In genomic region chr1:20123696-20124450, GRCh38 we compare ENCODE assay signal across 27 cellular contexts. TPM values are rescaled to one million over a fixed set of nuclear protein-coding genes. Genes with fewer than 3 reads are reported as not detected.
A peak's percentile ranks its signal among the peaks of the same experiment; 100 is the strongest.
DNase-seq lines count a peak whose midpoint lies in the region; ATAC-seq, FAIRE-seq and TF ChIP-seq lines count a peak whose summit lies in the region.
"Had no signal": no experiment of that assay in that cellular context is flagged by ENCODE, and none has a peak within 500 bp of the region (broad histone marks: within the 10 kb centered on the region; RNA-seq: fewer than 3 reads in every experiment).

No MANE protein-coding gene starts in this region.

- no peaks in the 10 kb centered on the region for H3K36me3 ChIP-seq in mammary epithelial cell (ENCODE audit: insufficient read depth, low read length)
- H3K36me3 ChIP-seq in suprapubic skin: no peaks in the 10 kb centered on the region
- H3K36me3 ChIP-seq: HAP-1, MG63 had no signal

- peaks cover 10% of the 10 kb centered on the region for H3K4me1 Mint-ChIP-seq in MCF 10A (ENCODE audit: insufficient read depth, unreplicated experiment)
- H3K4me1 Mint-ChIP-seq: WTC11 had no signal

- no peak overlapping the region for H3K4me2 ChIP-seq in mammary epithelial cell (ENCODE audit: insufficient read depth, low read depth, low read length)

- peak overlapping the region; percentile 36 for H3K27ac ChIP-seq in mammary epithelial cell (ENCODE audit: insufficient read depth, low read depth, low read length)
- H3K27ac ChIP-seq in suprapubic skin: peak overlapping the region; percentile 92
- H3K27ac ChIP-seq: C4-2B, coronary artery, testis had no signal

- dilution Hi-C loops in mammary epithelial cell (cut with HindIII; ENCODE audit: low sequenced_read_pairs): no loop called here

- peaks cover 2% of the 10 kb centered on the region for H3K27me3 ChIP-seq in mammary epithelial cell (ENCODE audit: insufficient read depth, low read length)
- no peaks in the 10 kb centered on the region for H3K27me3 ChIP-seq in suprapubic skin
- H3K27me3 ChIP-seq: MG63, testis had no signal

- H3K4me3 ChIP-seq in mammary epithelial cell (replicated peaks in 1 of 3; ENCODE audit: insufficient read depth in 1 of 3, low read depth in 2 of 3, low read length in 3 of 3): no peak overlapping the region
- H3K4me3 ChIP-seq in fibroblast of the aortic adventitia (ENCODE audit: low read depth, low read length): no peak overlapping the region
- no peak overlapping the region for H3K4me3 ChIP-seq in suprapubic skin
- H3K4me3 ChIP-seq: coronary artery, HAP-1, MG63, testis had no signal

- CTCF ChIA-PET in mammary epithelial cell (lab: Charles Lee; ENCODE audit: low non-redundant PET): no interaction called here
- CTCF ChIA-PET in MCF 10A (lab: Yijun Ruan, JAX): interaction anchor here (0.6 to 0.7 kb wide), 2 partner anchors 88 to 230 kb away, joined by 3 to 4 read pairs; no protein-coding TSS in a partner anchor

- TF ChIP-seq EP300 in suprapubic skin (IDR thresholded peaks at IDR 0.05): no peak

- no peak for TF ChIP-seq CTCF in mammary epithelial cell (conservative IDR thresholded peaks at IDR 0.05 in 1 of 2, IDR thresholded peaks at IDR 0.05 in 1 of 2; ENCODE audit: extremely low read depth in 1 of 2, insufficient read depth in 1 of 2, low read depth in 1 of 2, low read length in 2 of 2)
- TF ChIP-seq CTCF in MCF 10A (IDR thresholded peaks at IDR 0.05; ENCODE audit: unreplicated experiment): no peak
- no peak for TF ChIP-seq CTCF in fibroblast of the aortic adventitia (IDR thresholded peaks at IDR 0.05; ENCODE audit: insufficient read depth, low read length)
- no peak for TF ChIP-seq CTCF in suprapubic skin (IDR thresholded peaks at IDR 0.05)

- DNase-seq in mammary epithelial cell (peak; percentile 67), MCF 10A (ENCODE audit: unreplicated experiment) (no peak), RPMI7951 (ENCODE audit: low read depth) (peak; percentile 28), fibroblast of the aortic adventitia (ENCODE audit: low read depth) (peak; percentile 18), suprapubic skin (ENCODE audit: low spot score in 2 of 2) (peak in 1 of 2 donors; percentile 42), HTR-8/SVneo (ENCODE audit: insufficient read length, low spot score) (no peak)
- no peak for DNase-seq in stimulated activated CD4-positive, alpha-beta T cell treated with anti-CD3 and anti-CD28 coated beads, Interleukin-12 subunit alpha, Interleukin-12 subunit beta, amount 100 ng/mL, for 4 hours
- DNase-seq: activated naive CD4-positive, alpha-beta T cell treated with Interleukin-2 at 50 U/mL for 16 hours; activated T-cell treated with anti-CD3 and anti-CD28 coated beads, Interleukin-2, amount 50 U/mL, for 1 hour; DMS 273 treated with DMSO at 0.1 percent for 48 hours; GDM1; NCI-H187 treated with DMSO at 0.1 percent for 48 hours; SHP77 treated with DMSO at 0.1 percent for 48 hours; stimulated activated CD8-positive, alpha-beta memory T cell treated with anti-CD3 and anti-CD28 coated beads, Interleukin-4, amount 100 ng/mL, for 48 hours; T-helper 2 cell; testis had no signal

- peaks cover 32% of the 10 kb centered on the region for H3K27me3 Mint-ChIP-seq in MCF 10A (ENCODE audit: insufficient read depth, unreplicated experiment)

- no peak overlapping the region for H3K9ac ChIP-seq in mammary epithelial cell (ENCODE audit: insufficient read depth, low read length)

- in situ Hi-C loops in mammary epithelial cell (cut with MboI; ENCODE audit: low sequenced_read_pairs in 2 of 2): no loop called here

- no peak for TF ChIP-seq POLR2A in suprapubic skin (IDR thresholded peaks at IDR 0.05)

- WGBS in mammary epithelial cell (ENCODE audit: low coverage, missing lambda C conversion rate): 76% methylated on average over 8 of the region's 10 CpGs
- WGBS in suprapubic skin: 62% methylated on average over 10 of the region's 10 CpGs

- no peak for ATAC-seq in GM21619 (IDR thresholded peaks at IDR 0.05; ENCODE audit: unreplicated experiment)
- ATAC-seq: WTC11 had no signal

- H3K36me3 Mint-ChIP-seq in MCF 10A (ENCODE audit: insufficient read depth, unreplicated experiment): no peaks in the 10 kb centered on the region
- H3K36me3 Mint-ChIP-seq: WTC11 had no signal

- no peak for FAIRE-seq in HTR-8/SVneo (lab: Jason Lieb, UNC)

- H3K9me3 ChIP-seq in mammary epithelial cell (replicated peaks; ENCODE audit: insufficient read depth, low read length) (no peaks in the 10 kb centered on the region), suprapubic skin (no peaks in the 10 kb centered on the region)
- H3K9me3 ChIP-seq: HAP-1, MG63, testis had no signal

- POLR2A ChIA-PET in MCF 10A (lab: Yijun Ruan, JAX): interaction anchor here (1.0 to 1.5 kb wide), 2 partner anchors 13 to 22 kb away, joined by 4 to 6 read pairs; no protein-coding TSS in a partner anchor

- intact Hi-C loops in mammary epithelial cell (cut with micrococcal nuclease) (no loop called here), MCF 10A (cut with micrococcal nuclease) (no loop called here)

- no peaks in the 10 kb centered on the region for H3K9me3 Mint-ChIP-seq in MCF 10A (ENCODE audit: unreplicated experiment)
- H3K9me3 Mint-ChIP-seq: activated CD8-positive, alpha-beta T cell treated with anti-CD3 and anti-CD28 coated beads for 36 hours; WTC11 had no signal

- no TSS peak for BruUV-seq in mammary epithelial cell (replicated peaks; lab: Mats Ljungman, UMichigan)
- BruUV-seq in MCF 10A (replicated peaks; lab: Mats Ljungman, UMichigan): no TSS peak

- no peak overlapping the region for H2AFZ ChIP-seq in mammary epithelial cell (ENCODE audit: low read depth, low read length)

- no peak overlapping the region for H3K27ac Mint-ChIP-seq in MCF 10A (ENCODE audit: low read depth, unreplicated experiment)
- H3K27ac Mint-ChIP-seq: activated CD8-positive, alpha-beta T cell treated with anti-CD3 and anti-CD28 coated beads for 36 hours; nephron; WTC11 had no signal

- no peaks in the 10 kb centered on the region for H3K79me2 ChIP-seq in mammary epithelial cell (ENCODE audit: insufficient read depth, low read length)

- no peaks in the 10 kb centered on the region for H4K20me1 ChIP-seq in mammary epithelial cell (ENCODE audit: insufficient read depth, low read length)

- peaks cover 11% of the 10 kb centered on the region for H3K4me1 ChIP-seq in mammary epithelial cell (ENCODE audit: insufficient read depth, low read length)
- peaks cover 26% of the 10 kb centered on the region for H3K4me1 ChIP-seq in suprapubic skin
- H3K4me1 ChIP-seq: HAP-1, testis had no signal

- no peak overlapping the region for H3K4me3 Mint-ChIP-seq in MCF 10A (ENCODE audit: unreplicated experiment)
- H3K4me3 Mint-ChIP-seq: activated CD8-positive, alpha-beta T cell treated with anti-CD3 and anti-CD28 coated beads for 36 hours; nephron; WTC11 had no signal

RNA-seq across cellular contexts. Expression of gene PLA2G2D, which starts 4.5 kb away (rescaled TPM):
- not detected for total RNA-seq in mammary epithelial cell
- not detected for polyA plus RNA-seq in mammary epithelial cell
- not detected for polyA minus RNA-seq in mammary epithelial cell
- not detected in 2 replicates for total RNA-seq in MCF 10A (2022)
- not detected in 2 replicates for total RNA-seq in RPMI7951 (2014; rRNA removed; shearing (Covaris generic))
- not detected in 2 replicates for total RNA-seq in fibroblast of the aortic adventitia (ENCODE audit: low replicate concordance)
- not detected for total RNA-seq in suprapubic skin
- total RNA-seq: A673; activated CD8-positive, alpha-beta T cell treated with anti-CD3 and anti-CD28 coated beads for 36 hours; fibroblast of villous mesenchyme; NCI-H460; WTC11 had no signal

RNA-seq across cellular contexts. Expression of gene PLA2G2F, which starts 15.2 kb away (rescaled TPM):
- not detected for total RNA-seq in mammary epithelial cell
- 0.05 TPM for polyA plus RNA-seq in mammary epithelial cell
- polyA minus RNA-seq in mammary epithelial cell: not detected
- not detected in 2 replicates for total RNA-seq in MCF 10A (2022)
- total RNA-seq in RPMI7951 (2014; rRNA removed; shearing (Covaris generic)): not detected in 2 replicates
- not detected in 2 replicates for total RNA-seq in fibroblast of the aortic adventitia (ENCODE audit: low replicate concordance)
- 10 to 100 TPM; 11.9 to 33.8 (median 16.7) TPM for total RNA-seq in suprapubic skin
- total RNA-seq: A673; activated CD8-positive, alpha-beta T cell treated with anti-CD3 and anti-CD28 coated beads for 36 hours; fibroblast of villous mesenchyme; NCI-H460; testis; WTC11 had no signal

RNA-seq across cellular contexts. Expression of gene PLA2G5, which starts 53.9 kb away (rescaled TPM):
- not detected for total RNA-seq in mammary epithelial cell
- 0.07 TPM for polyA plus RNA-seq in mammary epithelial cell
- polyA minus RNA-seq in mammary epithelial cell: not detected
- total RNA-seq in MCF 10A (2022): not detected in 2 replicates
- not detected in 2 replicates for total RNA-seq in RPMI7951 (2014; rRNA removed; shearing (Covaris generic))
- total RNA-seq in fibroblast of the aortic adventitia (ENCODE audit: low replicate concordance): 0.36 and 1.1 TPM in 2 replicates
- 1 to 10 TPM in 1 of 4 donors, under 1 TPM in 1, not detected in 2; 0.79 to 4.2 TPM for total RNA-seq in suprapubic skin
- total RNA-seq: A673; activated CD8-positive, alpha-beta T cell treated with anti-CD3 and anti-CD28 coated beads for 36 hours; fibroblast of villous mesenchyme; NCI-H460; WTC11 had no signal

Comparison
In these comparisons a context has a peak if more than half of its experiments do, and no peak if none do; other contexts are left out.
1. DNase-seq: peak in mammary epithelial cell (single experiment), RPMI7951 (single experiment) and fibroblast of the aortic adventitia (single experiment); none in MCF 10A (single experiment), stimulated activated CD4-positive, alpha-beta T cell treated with anti-CD3 and anti-CD28 coated beads, Interleukin-12 subunit alpha, Interleukin-12 subunit beta, amount 100 ng/mL, for 4 hours (single experiment) and HTR-8/SVneo (single experiment).
2. RNA of gene PLA2G2F, which starts 15.2 kb away (total RNA-seq): 11.9 to 33.8 TPM in suprapubic skin; not detected in mammary epithelial cell, not detected in MCF 10A, not detected in RPMI7951 and not detected in fibroblast of the aortic adventitia; every median in the first group is over 10 times any median in the second.